ENCODE assay signal across 1 cellular context in genomic region chr17:65370669-65371126, GRCh38.
TF ChIP-seq lines count a peak whose summit lies in the region.

No MANE protein-coding gene starts in this region.

TF ChIP-seq in GM12878, 131 proteins besides CTCF, POLR2A, EP300 and RAD21 (continued from another document):
- TF ChIP-seq, protein P1, sequence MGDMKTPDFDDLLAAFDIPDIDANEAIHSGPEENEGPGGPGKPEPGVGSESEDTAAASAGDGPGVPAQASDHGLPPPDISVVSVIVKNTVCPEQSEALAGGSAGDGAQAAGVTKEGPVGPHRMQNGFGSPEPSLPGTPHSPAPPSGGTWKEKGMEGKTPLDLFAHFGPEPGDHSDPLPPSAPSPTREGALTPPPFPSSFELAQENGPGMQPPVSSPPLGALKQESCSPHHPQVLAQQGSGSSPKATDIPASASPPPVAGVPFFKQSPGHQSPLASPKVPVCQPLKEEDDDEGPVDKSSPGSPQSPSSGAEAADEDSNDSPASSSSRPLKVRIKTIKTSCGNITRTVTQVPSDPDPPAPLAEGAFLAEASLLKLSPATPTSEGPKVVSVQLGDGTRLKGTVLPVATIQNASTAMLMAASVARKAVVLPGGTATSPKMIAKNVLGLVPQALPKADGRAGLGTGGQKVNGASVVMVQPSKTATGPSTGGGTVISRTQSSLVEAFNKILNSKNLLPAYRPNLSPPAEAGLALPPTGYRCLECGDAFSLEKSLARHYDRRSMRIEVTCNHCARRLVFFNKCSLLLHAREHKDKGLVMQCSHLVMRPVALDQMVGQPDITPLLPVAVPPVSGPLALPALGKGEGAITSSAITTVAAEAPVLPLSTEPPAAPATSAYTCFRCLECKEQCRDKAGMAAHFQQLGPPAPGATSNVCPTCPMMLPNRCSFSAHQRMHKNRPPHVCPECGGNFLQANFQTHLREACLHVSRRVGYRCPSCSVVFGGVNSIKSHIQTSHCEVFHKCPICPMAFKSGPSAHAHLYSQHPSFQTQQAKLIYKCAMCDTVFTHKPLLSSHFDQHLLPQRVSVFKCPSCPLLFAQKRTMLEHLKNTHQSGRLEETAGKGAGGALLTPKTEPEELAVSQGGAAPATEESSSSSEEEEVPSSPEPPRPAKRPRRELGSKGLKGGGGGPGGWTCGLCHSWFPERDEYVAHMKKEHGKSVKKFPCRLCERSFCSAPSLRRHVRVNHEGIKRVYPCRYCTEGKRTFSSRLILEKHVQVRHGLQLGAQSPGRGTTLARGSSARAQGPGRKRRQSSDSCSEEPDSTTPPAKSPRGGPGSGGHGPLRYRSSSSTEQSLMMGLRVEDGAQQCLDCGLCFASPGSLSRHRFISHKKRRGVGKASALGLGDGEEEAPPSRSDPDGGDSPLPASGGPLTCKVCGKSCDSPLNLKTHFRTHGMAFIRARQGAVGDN (IDR thresholded peaks at IDR 0.05): no peak
- TF ChIP-seq CHD1 (IDR thresholded peaks at IDR 0.05; ENCODE audit: low read depth, low read length) (no peak), CEBPB (IDR thresholded peaks at IDR 0.05; ENCODE audit: borderline replicate concordance in 1 of 2, low read depth in 2 of 2, low read length in 2 of 2) (no peak)
